ENCODE assay signal across 8 cellular contexts in the genomic region with DNA sequence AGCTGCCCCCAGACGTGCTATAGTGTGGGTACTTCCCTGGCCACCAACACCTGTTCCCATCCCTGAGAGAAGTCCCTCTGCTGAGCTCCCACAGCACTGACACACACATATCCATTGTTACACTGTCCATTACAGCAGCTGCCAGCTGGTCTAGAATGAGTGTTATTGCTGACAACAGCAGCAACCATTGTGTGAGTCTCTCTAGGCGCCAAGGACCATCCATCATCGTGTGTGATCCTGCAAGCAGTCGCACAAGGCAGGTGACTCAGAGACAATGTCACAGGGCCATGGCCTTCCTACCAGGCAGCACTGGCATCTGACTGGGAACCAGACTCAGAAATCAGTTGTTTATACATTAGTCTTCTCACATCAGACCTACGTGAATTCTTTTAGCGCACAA. TPM values are rescaled to one million over a fixed set of nuclear protein-coding genes. Genes with fewer than 3 reads are reported as not detected.
A peak's percentile ranks its signal among the peaks of the same experiment; 100 is the strongest.
DNase-seq lines count a peak whose midpoint lies in the region; ATAC-seq and TF ChIP-seq lines count a peak whose summit lies in the region.

No MANE protein-coding gene starts in this region.

- POLR2A ChIA-PET in activated CD4-positive, alpha-beta memory T cell treated with anti-CD3 and anti-CD28 coated beads, Interleukin-2, amount 10 ng/mL, durations not matched to agents 7 days and 5 days (lab: Charles Lee), result no interaction called here
- POLR2A ChIA-PET in activated CD4-positive, alpha-beta memory T cell treated with anti-CD3 and anti-CD28 coated beads for 36 hours (lab: Charles Lee), result no interaction called here

- intact Hi-C loops in activated CD4-positive, alpha-beta memory T cell treated with anti-CD3 and anti-CD28 coated beads for 36 hours (cut with micrococcal nuclease), result no loop called here
- intact Hi-C loops in prostate gland (cut with DNase I), result no loop called here

- TF ChIP-seq POLR2A in prostate gland (IDR thresholded peaks at IDR 0.05), result no peak

- no peak for DNase-seq in activated CD4-positive, alpha-beta memory T cell treated with anti-CD3 and anti-CD28 coated beads, Interleukin-2, amount 10 ng/mL, durations not matched to agents 7 days and 5 days
- DNase-seq in activated CD4-positive, alpha-beta memory T cell treated with anti-CD3 and anti-CD28 coated beads for 36 hours, result no peak
- DNase-seq in SHP77 (lab: John Stamatoyannopoulos, UW) (peak; percentile 86 to 94), fibroblast of the aortic adventitia (ENCODE audit: low read depth) (peak; percentile 41), skeletal muscle cell (ENCODE audit: low read depth) (peak; percentile 64), prostate gland (ENCODE audit: low spot score) (no peak)

- 74% methylated on average over 6 of the region's 6 CpGs for WGBS in prostate gland

- peaks cover 68% of the 10 kb centered on the region for H3K36me3 Mint-ChIP-seq in activated CD4-positive, alpha-beta memory T cell treated with anti-CD3 and anti-CD28 coated beads, Interleukin-2, amount 10 ng/mL, durations not matched to agents 7 days and 5 days (ENCODE audit: low read depth)
- peaks cover 33% of the 10 kb centered on the region for H3K36me3 Mint-ChIP-seq in activated CD4-positive, alpha-beta memory T cell treated with anti-CD3 and anti-CD28 coated beads for 36 hours

- no peak for ATAC-seq in GM18909 (IDR thresholded peaks at IDR 0.05; ENCODE audit: poor library complexity, unreplicated experiment)
- no peak for ATAC-seq in HG02981 (IDR thresholded peaks at IDR 0.05; ENCODE audit: unreplicated experiment)

- CTCF ChIA-PET in activated CD4-positive, alpha-beta memory T cell treated with anti-CD3 and anti-CD28 coated beads, Interleukin-2, amount 10 ng/mL, durations not matched to agents 7 days and 5 days (lab: Charles Lee), result no interaction called here
- CTCF ChIA-PET in activated CD4-positive, alpha-beta memory T cell treated with anti-CD3 and anti-CD28 coated beads for 36 hours (lab: Charles Lee), result interaction anchor here (1.0 to 3.1 kb wide), 2 partner anchors 10 to 79 kb away, joined by 3 to 17 read pairs; no protein-coding TSS in a partner anchor

- H3K9me3 ChIP-seq in prostate gland, result no peaks in the 10 kb centered on the region

- H3K27me3 ChIP-seq in prostate gland (replicated peaks; ENCODE audit: insufficient read depth), result no peaks in the 10 kb centered on the region

- no peak overlapping the region for H3K27ac ChIP-seq in prostate gland

- no peaks in the 10 kb centered on the region for H3K4me1 ChIP-seq in prostate gland (replicated peaks)

- TF ChIP-seq CTCF in fibroblast of the aortic adventitia (IDR thresholded peaks at IDR 0.05; ENCODE audit: insufficient read depth, low read length), result no peak
- no peak for TF ChIP-seq CTCF in prostate gland (IDR thresholded peaks at IDR 0.05)

- H3K9me3 Mint-ChIP-seq in activated CD4-positive, alpha-beta memory T cell treated with anti-CD3 and anti-CD28 coated beads, Interleukin-2, amount 10 ng/mL, durations not matched to agents 7 days and 5 days, result no peaks in the 10 kb centered on the region
- no peaks in the 10 kb centered on the region for H3K9me3 Mint-ChIP-seq in activated CD4-positive, alpha-beta memory T cell treated with anti-CD3 and anti-CD28 coated beads for 36 hours

- H3K36me3 ChIP-seq in prostate gland, result peaks cover 0 to 12% of the 10 kb centered on the region in 2 donors

- H3K4me3 ChIP-seq in fibroblast of the aortic adventitia (ENCODE audit: low read depth, low read length) (no peak overlapping the region), skeletal muscle cell (ENCODE audit: low read depth, low read length) (no peak overlapping the region), prostate gland (no peak overlapping the region)

- no peak overlapping the region for H3K4me3 Mint-ChIP-seq in activated CD4-positive, alpha-beta memory T cell treated with anti-CD3 and anti-CD28 coated beads, Interleukin-2, amount 10 ng/mL, durations not matched to agents 7 days and 5 days
- no peak overlapping the region for H3K4me3 Mint-ChIP-seq in activated CD4-positive, alpha-beta memory T cell treated with anti-CD3 and anti-CD28 coated beads for 36 hours

- H3K4me1 Mint-ChIP-seq in activated CD4-positive, alpha-beta memory T cell treated with anti-CD3 and anti-CD28 coated beads, Interleukin-2, amount 10 ng/mL, durations not matched to agents 7 days and 5 days, result peaks cover 6% of the 10 kb centered on the region
- peaks cover 4% of the 10 kb centered on the region for H3K4me1 Mint-ChIP-seq in activated CD4-positive, alpha-beta memory T cell treated with anti-CD3 and anti-CD28 coated beads for 36 hours (ENCODE audit: low read depth)

- H3K27me3 Mint-ChIP-seq in activated CD4-positive, alpha-beta memory T cell treated with anti-CD3 and anti-CD28 coated beads, Interleukin-2, amount 10 ng/mL, durations not matched to agents 7 days and 5 days, result no peaks in the 10 kb centered on the region
- no peaks in the 10 kb centered on the region for H3K27me3 Mint-ChIP-seq in activated CD4-positive, alpha-beta memory T cell treated with anti-CD3 and anti-CD28 coated beads for 36 hours

- peak overlapping the region; percentile 52 for H3K27ac Mint-ChIP-seq in activated CD4-positive, alpha-beta memory T cell treated with anti-CD3 and anti-CD28 coated beads, Interleukin-2, amount 10 ng/mL, durations not matched to agents 7 days and 5 days
- no peak overlapping the region for H3K27ac Mint-ChIP-seq in activated CD4-positive, alpha-beta memory T cell treated with anti-CD3 and anti-CD28 coated beads for 36 hours

RNA-seq across cellular contexts. Expression of a gene that starts 56.3 kb away (rescaled TPM):
- total RNA-seq in activated CD4-positive, alpha-beta memory T cell treated with anti-CD3 and anti-CD28 coated beads, Interleukin-2, amount 10 ng/mL, durations not matched to agents 7 days and 5 days, result 10 to 100 TPM; 70.0 to 72.2 TPM
- total RNA-seq in activated CD4-positive, alpha-beta memory T cell treated with anti-CD3 and anti-CD28 coated beads for 36 hours, result 10 to 100 TPM; 53.2 to 55.4 TPM
- total RNA-seq in fibroblast of the aortic adventitia (ENCODE audit: low replicate concordance) (20.2 and 47.0 TPM in 2 replicates), prostate gland (100 to 1,000 TPM; 148 to 155 TPM)

Comparison
In these comparisons a context has a peak if more than half of its experiments do, and no peak if none do; other contexts are left out.
1. DNase-seq: peak in SHP77 (2 of 2), fibroblast of the aortic adventitia (single experiment) and skeletal muscle cell (single experiment); none in activated CD4-positive, alpha-beta memory T cell treated with anti-CD3 and anti-CD28 coated beads, Interleukin-2, amount 10 ng/mL, durations not matched to agents 7 days and 5 days (single experiment), activated CD4-positive, alpha-beta memory T cell treated with anti-CD3 and anti-CD28 coated beads for 36 hours (single experiment) and prostate gland (single experiment).